6 cellular contexts compared by ENCODE assay signal in genomic region chr4:985123-985830, GRCh38. TPM values are rescaled to one million over a fixed set of nuclear protein-coding genes. Genes with fewer than 3 reads are reported as not detected.
DNase-seq lines count a peak whose midpoint lies in the region; ATAC-seq, FAIRE-seq and TF ChIP-seq lines count a peak whose summit lies in the region.

No MANE protein-coding gene starts in this region.

- FAIRE-seq in GM12878 (lab: Jason Lieb, UNC), result peak; percentile 62

- DNase-seq in Right ventricle myocardium inferior (ENCODE audit: missing footprints) (peak; percentile 90), cardiac septum (ENCODE audit: low spot score) (no peak), GM12878 (ENCODE audit: low read depth, low spot score) (no peak), occipital lobe (lab: John Stamatoyannopoulos, UW) (no peak)

- no peak for TF ChIP-seq EP300 in GM12878 (IDR thresholded peaks at IDR 0.05; ENCODE audit: borderline replicate concordance in 1 of 2, control insufficient read depth in 1 of 2, low read depth in 2 of 2, low read length in 2 of 2)

- no peak overlapping the region for H3K27ac Mint-ChIP-seq in nephron

- 20% methylated on average over 21 of the region's 23 CpGs for WGBS in GM12878 (ENCODE audit: insufficient coverage, insufficient replicate concordance, low lambda C conversion rate, missing lambda C conversion rate)

- intact Hi-C loops in Right ventricle myocardium inferior (cut with DNase I) (loop anchor here (5.0 to 10.0 kb wide), 2 partner anchors 50 to 243 kb away; partner anchors contain the start of genes GAK and TMEM175), cardiac septum (cut with DNase I) (loop anchor here (5.0 kb wide), 1 partner anchor 243 kb away; no protein-coding TSS in a partner anchor), GM12878 (cut with micrococcal nuclease; ENCODE audit: unreplicated experiment) (loop anchor here (10.0 kb wide), 1 partner anchor 90 kb away; no protein-coding TSS in a partner anchor)

- H3K9ac ChIP-seq in GM12878 (ENCODE audit: control insufficient read depth, insufficient read depth, low read length), result no peak overlapping the region

- peak overlapping the region; percentile 82 for H3K4me2 ChIP-seq in GM12878 (ENCODE audit: control insufficient read depth, insufficient read depth)

- no peaks in the 10 kb centered on the region for H3K27me3 ChIP-seq in GM12878 (replicated peaks in 1 of 2; ENCODE audit: control insufficient read depth in 2 of 2, insufficient read depth in 2 of 2, low read length in 1 of 2)

- TF ChIP-seq RAD21 in GM12878 (IDR thresholded peaks at IDR 0.05; ENCODE audit: insufficient read depth, low read depth, low read length), result no peak

- H3K9me3 ChIP-seq in GM12878 (replicated peaks; ENCODE audit: control insufficient read depth, insufficient read depth, low read length), result no peaks in the 10 kb centered on the region; the same call in 2 of the 3 replicates

- no peaks in the 10 kb centered on the region for H3K79me2 ChIP-seq in GM12878 (ENCODE audit: control insufficient read depth, insufficient read depth, low read length)

- in situ Hi-C loops in GM12878 (cut with MboI), result no loop called here

- CTCF ChIA-PET in GM12878 (lab: Yijun Ruan, JAX), result interaction anchor here (0.8 to 4.1 kb wide), 5 partner anchors 55 to 243 kb away, joined by 3 to 46 read pairs (median 3); no protein-coding TSS in a partner anchor

- no peaks in the 10 kb centered on the region for H4K20me1 ChIP-seq in GM12878 (ENCODE audit: control insufficient read depth, insufficient read depth)

- peak overlapping the region; percentile 72 for H2AFZ ChIP-seq in GM12878 (ENCODE audit: control insufficient read depth, low read depth, low read length)

- no peak overlapping the region for H3K27ac ChIP-seq in GM12878 (ENCODE audit: control insufficient read depth, insufficient read depth)

- TF ChIP-seq POLR2A in GM12878 (IDR thresholded peaks at IDR 0.05; ENCODE audit: low read depth, low read length), result no peak

- peaks cover 11% of the 10 kb centered on the region for H3K4me1 Mint-ChIP-seq in nephron

- POLR2A ChIA-PET in GM12878 (lab: Charles Lee), result no interaction called here

- H3K9me3 Mint-ChIP-seq in nephron, result no peaks in the 10 kb centered on the region

- SMC1A ChIA-PET in GM12878 (lab: Charles Lee; ENCODE audit: uncharacterized antibody, unreplicated experiment), result interaction anchor here (1.0 to 2.6 kb wide), 2 partner anchors 49 to 51 kb away, joined by 4 to 12 read pairs; no protein-coding TSS in a partner anchor

- H3K36me3 Mint-ChIP-seq in nephron (ENCODE audit: low read depth), result no peaks in the 10 kb centered on the region

- no peak overlapping the region for H3K4me3 ChIP-seq in GM12878

- H3K4me3 Mint-ChIP-seq in nephron, result peak overlapping the region; percentile 93 to 96 (median 95)

- peaks cover 8% of the 10 kb centered on the region; the same call in 1 of the 2 replicates for H3K4me1 ChIP-seq in GM12878 (ENCODE audit: control insufficient read depth, insufficient read depth, low read length)

- RAD21 ChIA-PET in GM12878 (lab: Charles Lee; ENCODE audit: unreplicated experiment), result interaction anchor here (1.3 to 5.2 kb wide), 3 partner anchors 52 to 192 kb away, joined by 4 to 48 read pairs (median 4); partner anchors contain the start of genes GAK and TMEM175

- H3K36me3 ChIP-seq in GM12878 (ENCODE audit: control insufficient read depth in 2 of 2, insufficient read depth in 2 of 2, low read length in 1 of 2), result no peaks in the 10 kb centered on the region

- TF ChIP-seq CTCF in GM12878 (IDR thresholded peaks at IDR 0.05 in 2 of 3, conservative IDR thresholded peaks at IDR 0.05 in 1 of 3; ENCODE audit: control insufficient read depth in 2 of 3, extremely low read depth in 1 of 3, insufficient read depth in 1 of 3, low read depth in 3 of 3, low read length in 3 of 3) (peak in 2 of 3 experiments; percentile 12 to 16; a peak in 2 of 6 replicates), nephron (IDR thresholded peaks at IDR 0.05; ENCODE audit: unreplicated experiment in 3 of 3) (no peak)

- peak; percentile 78 for ATAC-seq in Right ventricle myocardium inferior
- peak; percentile 74 for ATAC-seq in GM12878
- no peak for ATAC-seq in GM18502 (IDR thresholded peaks at IDR 0.05; ENCODE audit: poor library complexity, unreplicated experiment)

- BruUV-seq in GM12878 (replicated peaks; lab: Mats Ljungman, UMichigan), result no TSS peak

- no peaks in the 10 kb centered on the region for H3K27me3 Mint-ChIP-seq in nephron (ENCODE audit: low read depth)

RNA-seq across cellular contexts. Expression of gene IDUA, which starts 1.6 kb away (rescaled TPM):
- total RNA-seq in Right ventricle myocardium inferior (8.6 TPM), cardiac septum (12.9 TPM), GM12878 (2014; rRNA removed) (2.4 and 5.4 TPM in 2 replicates), GM12878 (2014; rRNA removed; fragmentation: Illumina TruSeq; extraction: Trizol) (0.23 and 0.76 TPM in 2 replicates), GM12878 (2021) (5.7 and 7.6 TPM in 2 replicates), occipital lobe (6.9 TPM)
- total RNA-seq in GM12878 (2013; cell fraction: nucleolus; rRNA removed), result 21.8 and 23.4 TPM in 2 replicates
- 1.2 TPM for polyA plus RNA-seq in GM12878 (2011; ENCODE audit: low read depth)
- polyA plus RNA-seq in GM12878 (2011; rRNA removed) (0.37 and 1.2 TPM in 2 replicates), GM12878 (2014; fragmentation: Illumina TruSeq; extraction: Trizol) (0.24 TPM in 1 of 2 replicates, not detected in the other), GM12878 (2014; fragmentation: Nextera tagmentation; extraction: Ambion mirVana) (under 1 TPM in 1 of 2 experiments, not detected in 1; 0.05 TPM), GM12878 (2014; rRNA removed) (5.8 and 6.3 TPM in 2 replicates), GM12878 (2016; fragmentation: Nextera tagmentation; extraction: Ambion mirVana) (1 to 10 TPM; 1.4 TPM)
- polyA plus RNA-seq in GM12878 (2011; cell fraction: cytosol; rRNA removed), result 0.69 and 1.7 TPM in 2 replicates
- 39.0 and 44.5 TPM in 2 replicates for polyA plus RNA-seq in GM12878 (2011; cell fraction: nucleus; rRNA removed)
- polyA plus RNA-seq in GM12878 (2012), result 4.6 and 5.6 TPM in 2 replicates
- polyA minus RNA-seq in GM12878 (2011; rRNA and poly(A)+ RNA removed), result 1.0 TPM in 1 of 2 replicates, not detected in the other
- polyA minus RNA-seq in GM12878 (2011; cell fraction: cytosol; rRNA and poly(A)+ RNA removed), result 1.8 and 4.0 TPM in 2 replicates
- polyA minus RNA-seq in GM12878 (2011; cell fraction: nucleus; rRNA and poly(A)+ RNA removed), result 6.5 and 11.9 TPM in 2 replicates

RNA-seq across cellular contexts. Expression of gene SLC26A1, which starts 7.9 kb away (rescaled TPM):
- total RNA-seq in Right ventricle myocardium inferior (not detected), cardiac septum (0.22 TPM), GM12878 (2014; rRNA removed) (0.28 TPM in 1 of 2 replicates, not detected in the other), GM12878 (2014; rRNA removed; fragmentation: Illumina TruSeq; extraction: Trizol) (not detected in 2 replicates), GM12878 (2021) (not detected in 2 replicates), occipital lobe (4.2 TPM)
- total RNA-seq in GM12878 (2013; cell fraction: nucleolus; rRNA removed), result 0.23 and 0.32 TPM in 2 replicates
- not detected for polyA plus RNA-seq in GM12878 (2011; ENCODE audit: low read depth)
- polyA plus RNA-seq in GM12878 (2011; rRNA removed) (0.12 TPM in 1 of 2 replicates, not detected in the other), GM12878 (2014; fragmentation: Illumina TruSeq; extraction: Trizol) (not detected in 2 replicates), GM12878 (2014; fragmentation: Nextera tagmentation; extraction: Ambion mirVana) (under 1 TPM in 1 of 2 experiments, not detected in 1; 0.05 TPM), GM12878 (2014; rRNA removed) (not detected in 2 replicates), GM12878 (2016; fragmentation: Nextera tagmentation; extraction: Ambion mirVana) (under 1 TPM; 0.83 to 0.96 TPM)
- 0.07 TPM in 1 of 2 replicates, not detected in the other for polyA plus RNA-seq in GM12878 (2011; cell fraction: cytosol; rRNA removed)
- polyA plus RNA-seq in GM12878 (2011; cell fraction: nucleus; rRNA removed), result 0.22 TPM in 1 of 2 replicates, not detected in the other
- polyA plus RNA-seq in GM12878 (2012), result 0.42 and 0.72 TPM in 2 replicates
- not detected in 2 replicates for polyA minus RNA-seq in GM12878 (2011; rRNA and poly(A)+ RNA removed)
- polyA minus RNA-seq in GM12878 (2011; cell fraction: cytosol; rRNA and poly(A)+ RNA removed), result not detected in 2 replicates
- not detected in 2 replicates for polyA minus RNA-seq in GM12878 (2011; cell fraction: nucleus; rRNA and poly(A)+ RNA removed)

RNA-seq across cellular contexts. Expression of gene DGKQ, which starts 11.9 kb away (rescaled TPM):
- 3.8 TPM for total RNA-seq in Right ventricle myocardium inferior
- 5.2 TPM for total RNA-seq in cardiac septum
- total RNA-seq in GM12878 (2013; cell fraction: nucleolus; rRNA removed), result 11.3 and 12.9 TPM in 2 replicates
- total RNA-seq in GM12878 (2014; rRNA removed), result 7.8 and 8.0 TPM in 2 replicates
- total RNA-seq in GM12878 (2014; rRNA removed; fragmentation: Illumina TruSeq; extraction: Trizol), result 1.7 and 1.8 TPM in 2 replicates
- total RNA-seq in GM12878 (2021), result 9.5 and 10.5 TPM in 2 replicates
- 1.3 TPM for polyA plus RNA-seq in GM12878 (2011; ENCODE audit: low read depth)
- 1.1 and 2.8 TPM in 2 replicates for polyA plus RNA-seq in GM12878 (2011; rRNA removed)
- polyA plus RNA-seq in GM12878 (2011; cell fraction: cytosol; rRNA removed), result 3.6 and 6.1 TPM in 2 replicates
- 62.4 and 74.3 TPM in 2 replicates for polyA plus RNA-seq in GM12878 (2011; cell fraction: nucleus; rRNA removed)
- polyA plus RNA-seq in GM12878 (2012), result 4.3 and 4.8 TPM in 2 replicates
- 0.49 and 0.79 TPM in 2 replicates for polyA plus RNA-seq in GM12878 (2014; fragmentation: Illumina TruSeq; extraction: Trizol)
- under 1 TPM; 0.11 to 0.46 TPM for polyA plus RNA-seq in GM12878 (2014; fragmentation: Nextera tagmentation; extraction: Ambion mirVana)
- 8.1 and 8.5 TPM in 2 replicates for polyA plus RNA-seq in GM12878 (2014; rRNA removed)
- 1 to 10 TPM in 1 of 2 experiments, under 1 TPM in 1; 0.79 to 1.1 TPM for polyA plus RNA-seq in GM12878 (2016; fragmentation: Nextera tagmentation; extraction: Ambion mirVana)
- polyA minus RNA-seq in GM12878 (2011; rRNA and poly(A)+ RNA removed), result 2.3 and 4.4 TPM in 2 replicates
- polyA minus RNA-seq in GM12878 (2011; cell fraction: cytosol; rRNA and poly(A)+ RNA removed), result 1.5 and 2.3 TPM in 2 replicates
- 6.8 and 10.8 TPM in 2 replicates for polyA minus RNA-seq in GM12878 (2011; cell fraction: nucleus; rRNA and poly(A)+ RNA removed)
- 6.7 TPM for total RNA-seq in occipital lobe

RNA-seq across cellular contexts. Expression of gene FGFRL1, which starts 26.1 kb away (rescaled TPM):
- 21.0 TPM for total RNA-seq in Right ventricle myocardium inferior
- total RNA-seq in cardiac septum, result 28.1 TPM
- 16.3 and 17.5 TPM in 2 replicates for total RNA-seq in GM12878 (2013; cell fraction: nucleolus; rRNA removed)
- total RNA-seq in GM12878 (2014; rRNA removed), result 0.34 and 0.38 TPM in 2 replicates
- 0.14 and 0.22 TPM in 2 replicates for total RNA-seq in GM12878 (2014; rRNA removed; fragmentation: Illumina TruSeq; extraction: Trizol)
- total RNA-seq in GM12878 (2021), result 0.97 and 1.1 TPM in 2 replicates
- 2.1 TPM for polyA plus RNA-seq in GM12878 (2011; ENCODE audit: low read depth)
- polyA plus RNA-seq in GM12878 (2011; rRNA removed), result 0.72 and 1.5 TPM in 2 replicates
- 4.0 and 4.5 TPM in 2 replicates for polyA plus RNA-seq in GM12878 (2011; cell fraction: cytosol; rRNA removed)
- polyA plus RNA-seq in GM12878 (2011; cell fraction: nucleus; rRNA removed), result 8.3 and 14.1 TPM in 2 replicates
- polyA plus RNA-seq in GM12878 (2012), result 3.0 and 4.0 TPM in 2 replicates
- 0.05 and 0.24 TPM in 2 replicates for polyA plus RNA-seq in GM12878 (2014; fragmentation: Illumina TruSeq; extraction: Trizol)
- polyA plus RNA-seq in GM12878 (2014; fragmentation: Nextera tagmentation; extraction: Ambion mirVana), result under 1 TPM; 0.02 to 0.03 TPM
- 0.51 and 0.55 TPM in 2 replicates for polyA plus RNA-seq in GM12878 (2014; rRNA removed)
- not detected for polyA plus RNA-seq in GM12878 (2016; fragmentation: Nextera tagmentation; extraction: Ambion mirVana)
- polyA minus RNA-seq in GM12878 (2011; rRNA and poly(A)+ RNA removed), result 13.5 and 27.6 TPM in 2 replicates
- polyA minus RNA-seq in GM12878 (2011; cell fraction: cytosol; rRNA and poly(A)+ RNA removed), result 2.0 and 2.1 TPM in 2 replicates
- 4.0 and 8.0 TPM in 2 replicates for polyA minus RNA-seq in GM12878 (2011; cell fraction: nucleus; rRNA and poly(A)+ RNA removed)
- total RNA-seq in occipital lobe, result 2.3 TPM

RNA-seq across cellular contexts. Expression of gene TMEM175, which starts 53.0 kb away (rescaled TPM):
- total RNA-seq in Right ventricle myocardium inferior, result 17.4 TPM
- total RNA-seq in cardiac septum, result 22.7 TPM
- total RNA-seq in GM12878 (2013; cell fraction: nucleolus; rRNA removed), result 41.5 and 43.7 TPM in 2 replicates
- 26.1 and 31.8 TPM in 2 replicates for total RNA-seq in GM12878 (2014; rRNA removed)
- 11.1 and 12.4 TPM in 2 replicates for total RNA-seq in GM12878 (2014; rRNA removed; fragmentation: Illumina TruSeq; extraction: Trizol)
- total RNA-seq in GM12878 (2021), result 21.8 and 26.0 TPM in 2 replicates
- 29.5 TPM for polyA plus RNA-seq in GM12878 (2011; ENCODE audit: low read depth)
- polyA plus RNA-seq in GM12878 (2011; rRNA removed), result 9.5 and 19.2 TPM in 2 replicates
- 36.8 and 40.3 TPM in 2 replicates for polyA plus RNA-seq in GM12878 (2011; cell fraction: cytosol; rRNA removed)
- 218 and 219 TPM in 2 replicates for polyA plus RNA-seq in GM12878 (2011; cell fraction: nucleus; rRNA removed)
- 23.1 and 26.7 TPM in 2 replicates for polyA plus RNA-seq in GM12878 (2012)
- polyA plus RNA-seq in GM12878 (2014; fragmentation: Illumina TruSeq; extraction: Trizol), result 3.8 and 10.0 TPM in 2 replicates
- under 1 TPM; 0.11 to 0.22 TPM for polyA plus RNA-seq in GM12878 (2014; fragmentation: Nextera tagmentation; extraction: Ambion mirVana)
- polyA plus RNA-seq in GM12878 (2014; rRNA removed), result 39.5 and 53.5 TPM in 2 replicates
- polyA plus RNA-seq in GM12878 (2016; fragmentation: Nextera tagmentation; extraction: Ambion mirVana), result 10 to 100 TPM; 25.4 to 31.5 TPM
- polyA minus RNA-seq in GM12878 (2011; rRNA and poly(A)+ RNA removed), result 12.2 and 16.1 TPM in 2 replicates
- polyA minus RNA-seq in GM12878 (2011; cell fraction: cytosol; rRNA and poly(A)+ RNA removed), result 6.5 and 9.0 TPM in 2 replicates
- polyA minus RNA-seq in GM12878 (2011; cell fraction: nucleus; rRNA and poly(A)+ RNA removed), result 21.6 and 32.9 TPM in 2 replicates
- total RNA-seq in occipital lobe, result 30.3 TPM

Comparison
In these comparisons a context has a peak if more than half of its experiments do, and no peak if none do; other contexts are left out.
1. CTCF ChIP-seq: peak in GM12878 (2 of 3); none in nephron (0 of 3).